ENCODE assay signal across 8 cellular contexts in genomic region chr17:21305431-21306180, GRCh38. TPM values are rescaled to one million over a fixed set of nuclear protein-coding genes. Genes with fewer than 3 reads are reported as not detected.
DNase-seq lines count a peak whose midpoint lies in the region; ATAC-seq, FAIRE-seq and TF ChIP-seq lines count a peak whose summit lies in the region.
"Not testable (repeated sequence)": the region's sequence is repeated elsewhere in the genome, so short reads cannot be mapped to it uniquely, and the experiment has no call there.

No MANE protein-coding gene starts in this region.

- H3K4me1 ChIP-seq in left ventricle myocardium inferior; right lobe of liver; pancreas; aorta (ENCODE audit: control insufficient read depth in 1 of 2, insufficient read depth in 2 of 2, low read length in 2 of 2): not testable (repeated sequence)

- peaks cover 32% of the 10 kb centered on the region for H3K36me3 Mint-ChIP-seq in HFFc6 (ENCODE audit: low read depth)
- H3K36me3 Mint-ChIP-seq in activated naive CD8-positive, alpha-beta T cell treated with anti-CD3 and anti-CD28 coated beads, Interleukin-2, amount 50 U/mL, for 24 hours (ENCODE audit: low read depth), result peaks cover 65% of the 10 kb centered on the region
- H3K36me3 Mint-ChIP-seq in stimulated activated naive B cell treated with anti-CD40 and anti-IgM and Interleukin-4, amounts not matched to agents 10 μg/mL and 1 μg/mL and 100 μg/mL, for 72 hours, result peaks cover 61 to 63% of the 10 kb centered on the region in 2 donors

- not testable (repeated sequence) for TF ChIP-seq CTCF in HFFc6 (IDR thresholded peaks at IDR 0.05); left ventricle myocardium inferior (IDR thresholded peaks at IDR 0.05; ENCODE audit: borderline replicate concordance); right lobe of liver (IDR thresholded peaks at IDR 0.05); pancreas (IDR thresholded peaks at IDR 0.05)

- peak; percentile 5 for ATAC-seq in activated naive CD8-positive, alpha-beta T cell treated with anti-CD3 and anti-CD28 coated beads, Interleukin-2, amount 50 U/mL, for 24 hours
- peak in 1 of 4 donors; percentile 9 for ATAC-seq in right lobe of liver
- ATAC-seq in pancreas; stimulated activated naive B cell treated with anti-CD40 and anti-IgM and Interleukin-4, amounts not matched to agents 10 μg/mL and 1 μg/mL and 100 μg/mL, for 72 hours (replicated peaks); aorta (ENCODE audit: low FRiP score): not testable (repeated sequence)

- peak overlapping the region; percentile 30; the same call in 1 of the 2 replicates for H3K4me3 Mint-ChIP-seq in HFFc6
- H3K4me3 Mint-ChIP-seq in activated naive CD8-positive, alpha-beta T cell treated with anti-CD3 and anti-CD28 coated beads, Interleukin-2, amount 50 U/mL, for 24 hours; stimulated activated naive B cell treated with anti-CD40 and anti-IgM and Interleukin-4, amounts not matched to agents 10 μg/mL and 1 μg/mL and 100 μg/mL, for 72 hours: not testable (repeated sequence)

- intact Hi-C loops in left ventricle myocardium inferior (cut with micrococcal nuclease); right lobe of liver (cut with DNase I); pancreas (cut with DNase I); aorta (cut with DNase I): not testable (repeated sequence)

- not testable (repeated sequence) for FAIRE-seq in pancreas (lab: Jason Lieb, UNC)

- not testable (repeated sequence) for TF ChIP-seq POLR2A in right lobe of liver (IDR thresholded peaks at IDR 0.05)

- H3K4me3 ChIP-seq in left ventricle myocardium inferior; right lobe of liver; pancreas; aorta (ENCODE audit: low read length in 2 of 2): not testable (repeated sequence)

- H3K36me3 ChIP-seq in left ventricle myocardium inferior (peaks cover 85% of the 10 kb centered on the region), right lobe of liver (peaks cover 10 to 69% (median 22%) of the 10 kb centered on the region in 4 donors), pancreas (peaks cover 6 to 44% (median 21%) of the 10 kb centered on the region in 3 donors)
- not testable (repeated sequence) for H3K36me3 ChIP-seq in aorta (ENCODE audit: control insufficient read depth in 1 of 2, insufficient read depth in 2 of 2, low read length in 1 of 2)

- peaks cover 16% of the 10 kb centered on the region for H3K9me3 Mint-ChIP-seq in HFFc6
- not testable (repeated sequence) for H3K9me3 Mint-ChIP-seq in activated naive CD8-positive, alpha-beta T cell treated with anti-CD3 and anti-CD28 coated beads, Interleukin-2, amount 50 U/mL, for 24 hours; stimulated activated naive B cell treated with anti-CD40 and anti-IgM and Interleukin-4, amounts not matched to agents 10 μg/mL and 1 μg/mL and 100 μg/mL, for 72 hours

- peaks cover 12% of the 10 kb centered on the region for H3K9me3 ChIP-seq in left ventricle myocardium inferior (replicated peaks)
- H3K9me3 ChIP-seq in right lobe of liver; pancreas; aorta (ENCODE audit: control insufficient read depth, low read length): not testable (repeated sequence)

- peaks cover 17% of the 10 kb centered on the region for H3K4me1 Mint-ChIP-seq in HFFc6 (ENCODE audit: low read depth)
- not testable (repeated sequence) for H3K4me1 Mint-ChIP-seq in activated naive CD8-positive, alpha-beta T cell treated with anti-CD3 and anti-CD28 coated beads, Interleukin-2, amount 50 U/mL, for 24 hours; stimulated activated naive B cell treated with anti-CD40 and anti-IgM and Interleukin-4, amounts not matched to agents 10 μg/mL and 1 μg/mL and 100 μg/mL, for 72 hours

- not testable (repeated sequence) for DNase-seq in HFFc6; activated naive CD8-positive, alpha-beta T cell treated with anti-CD3 and anti-CD28 coated beads, Interleukin-2, amount 50 U/mL, for 24 hours; stimulated activated naive B cell treated with anti-CD40 and anti-IgM and Interleukin-4, amounts not matched to agents 10 μg/mL and 1 μg/mL and 100 μg/mL, for 72 hours
- DNase-seq in activated CD8-positive, alpha-beta memory T cell treated with anti-CD3 and anti-CD28 coated beads, Interleukin-2, amount 50 U/mL, for 4 hours, result peak; percentile 11
- DNase-seq in left ventricle myocardium inferior (peak; percentile 5), right lobe of liver (peak; percentile 14 to 44 (median 39)), pancreas (peak in 4 of 6 donors; percentile 7 to 45 (median 22)), aorta (peak; percentile 35 to 55)

- WGBS in right lobe of liver (ENCODE audit: insufficient coverage, low coverage, low lambda C conversion rate, missing lambda C conversion rate), result 90% methylated on average over 9 of the region's 20 CpGs
- 86 to 88% methylated on average over 17 of the region's 20 CpGs for WGBS in pancreas, 2 donors
- 87 to 90% methylated on average over 18 of the region's 20 CpGs for WGBS in aorta, 2 donors

- not testable (repeated sequence) for H3K27ac ChIP-seq in left ventricle myocardium inferior (replicated peaks); right lobe of liver; pancreas; aorta (ENCODE audit: low read depth in 1 of 2, low read length in 2 of 2)

- peaks cover 13% of the 10 kb centered on the region for H3K27me3 Mint-ChIP-seq in HFFc6 (ENCODE audit: insufficient read depth)
- H3K27me3 Mint-ChIP-seq in activated naive CD8-positive, alpha-beta T cell treated with anti-CD3 and anti-CD28 coated beads, Interleukin-2, amount 50 U/mL, for 24 hours; stimulated activated naive B cell treated with anti-CD40 and anti-IgM and Interleukin-4, amounts not matched to agents 10 μg/mL and 1 μg/mL and 100 μg/mL, for 72 hours: not testable (repeated sequence)

- not testable (repeated sequence) for H3K27ac Mint-ChIP-seq in HFFc6; activated naive CD8-positive, alpha-beta T cell treated with anti-CD3 and anti-CD28 coated beads, Interleukin-2, amount 50 U/mL, for 24 hours
- peak overlapping the region; percentile 76 for H3K27ac Mint-ChIP-seq in stimulated activated naive B cell treated with anti-CD40 and anti-IgM and Interleukin-4, amounts not matched to agents 10 μg/mL and 1 μg/mL and 100 μg/mL, for 72 hours

- H3K27me3 ChIP-seq in left ventricle myocardium inferior (ENCODE audit: low read depth); right lobe of liver; pancreas; aorta (ENCODE audit: control insufficient read depth in 1 of 2, insufficient read depth in 2 of 2, low read length in 1 of 2): not testable (repeated sequence)

RNA-seq across cellular contexts. Expression of gene MAP2K3, which starts 21.1 kb away (rescaled TPM):
- total RNA-seq in HFFc6 (2021; fragmentation: NEBNext Ultra II Directional; extraction: Animal tissue kit (Norgen Biotek cat#: 25700)), result 100 to 1,000 TPM; 177 to 221 (median 184) TPM
- total RNA-seq in left ventricle myocardium inferior (41.7 TPM), right lobe of liver (10 to 100 TPM; 22.6 to 80.7 (median 60.7) TPM), pancreas (10 to 100 TPM; 16.4 to 25.0 (median 19.9) TPM), aorta (10 to 100 TPM; 58.7 to 82.6 TPM)
- polyA plus RNA-seq in pancreas (10 to 100 TPM; 21.9 to 40.9 TPM), aorta (10 to 100 TPM; 21.8 to 41.4 TPM)

RNA-seq across cellular contexts. Expression of gene NATD1, which starts 52.4 kb away (rescaled TPM):
- 1 to 10 TPM; 3.7 to 7.9 (median 4.1) TPM for total RNA-seq in HFFc6 (2021; fragmentation: NEBNext Ultra II Directional; extraction: Animal tissue kit (Norgen Biotek cat#: 25700))
- total RNA-seq in left ventricle myocardium inferior (17.7 TPM), right lobe of liver (1 to 10 TPM; 3.3 to 5.5 (median 4.7) TPM), pancreas (1 to 10 TPM; 3.1 to 8.3 (median 5.3) TPM), aorta (10 to 100 TPM in 1 of 2 donors, 1 to 10 TPM in 1; 7.2 to 13.4 TPM)
- polyA plus RNA-seq in pancreas (1 to 10 TPM; 2.3 TPM), aorta (1 to 10 TPM; 3.6 to 6.2 TPM)
